ENCODE assay signal across 13 cellular contexts in genomic region chr1:236206548-236206947, GRCh38.
A peak's percentile ranks its signal among the peaks of the same experiment; 100 is the strongest.
DNase-seq lines count a peak whose midpoint lies in the region; ATAC-seq, FAIRE-seq and TF ChIP-seq lines count a peak whose summit lies in the region.
"Had no signal": no experiment of that assay in that cellular context is flagged by ENCODE, and none has a peak within 500 bp of the region (broad histone marks: within the 10 kb centered on the region; RNA-seq: fewer than 3 reads in every experiment).

No MANE protein-coding gene starts in this region.

- SMC1A ChIA-PET in GM12878 (lab: Charles Lee; ENCODE audit: uncharacterized antibody, unreplicated experiment) = interaction anchor here (0.9 to 1.5 kb wide), 2 partner anchors 12 to 46 kb away, joined by 4 to 5 read pairs; no protein-coding TSS in a partner anchor

- no peak overlapping the region for H3K27ac ChIP-seq in GM12878 (ENCODE audit: control insufficient read depth, insufficient read depth)
- H3K27ac ChIP-seq: thyroid gland had no signal

- peaks cover 4% of the 10 kb centered on the region in 2 donors for H3K4me1 Mint-ChIP-seq in natural killer cell
- H3K4me1 Mint-ChIP-seq: activated CD4-positive, alpha-beta T cell treated with anti-CD3 and anti-CD28 coated beads, Interleukin-2, amount 10 ng/mL, durations not matched to agents 24 days and 14 days had no signal

- H3K4me1 ChIP-seq in GM12878 (ENCODE audit: control insufficient read depth, insufficient read depth, low read length) = no peaks in the 10 kb centered on the region
- H3K4me1 ChIP-seq: body of pancreas, thyroid gland had no signal

- no peak for TF ChIP-seq RAD21 in GM12878 (IDR thresholded peaks at IDR 0.05; ENCODE audit: insufficient read depth, low read depth, low read length)

- no TSS peak for BruUV-seq in GM12878 (replicated peaks; lab: Mats Ljungman, UMichigan)

- no peak for FAIRE-seq in GM12878 (lab: Jason Lieb, UNC)

- DNase-seq in Kasumi-1 (lab: John Stamatoyannopoulos, UW) (peak; percentile 43 to 53), GM12878 (ENCODE audit: low read depth, low spot score) (no peak), left kidney (ENCODE audit: low read depth, low spot score) (peak; percentile 70), sciatic nerve (ENCODE audit: low spot score) (no peak), occipital lobe (lab: John Stamatoyannopoulos, UW) (no peak), HK-2 (ENCODE audit: unreplicated experiment) (no peak), natural killer cell (no peak), RKO (ENCODE audit: low spot score) (no peak)
- DNase-seq: activated CD4-positive, alpha-beta T cell treated with anti-CD3 and anti-CD28 coated beads, Interleukin-2, amount 10 ng/mL, durations not matched to agents 24 days and 14 days; CD8-positive, alpha-beta T cell; NCI-H2029 had no signal

- no peaks in the 10 kb centered on the region for H3K27me3 Mint-ChIP-seq in natural killer cell (ENCODE audit: low read depth in 2 of 2)
- H3K27me3 Mint-ChIP-seq: activated CD4-positive, alpha-beta T cell treated with anti-CD3 and anti-CD28 coated beads, Interleukin-2, amount 10 ng/mL, durations not matched to agents 24 days and 14 days had no signal

- intact Hi-C loops in GM12878 (cut with micrococcal nuclease; ENCODE audit: unreplicated experiment) = loop anchor here (10.0 kb wide), 1 partner anchor 102 kb away; no protein-coding TSS in a partner anchor
- intact Hi-C loops in sciatic nerve (cut with DNase I) = no loop called here
- intact Hi-C loops in natural killer cell (cut with micrococcal nuclease) = no loop called here

- TF ChIP-seq POLR2A in GM12878 (IDR thresholded peaks at IDR 0.05; ENCODE audit: low read depth, low read length) = peak; percentile 59

- H3K36me3 Mint-ChIP-seq in natural killer cell = peaks cover 26% of the 10 kb centered on the region

- peaks cover 3 to 7% of the 10 kb centered on the region in 2 donors for H3K9me3 Mint-ChIP-seq in natural killer cell

- H3K36me3 ChIP-seq in GM12878 (ENCODE audit: control insufficient read depth in 2 of 2, insufficient read depth in 2 of 2, low read length in 1 of 2) = peaks cover 8 to 15% of the 10 kb centered on the region in 2 experiments; a peak in 3 of 4 replicates
- H3K36me3 ChIP-seq: thyroid gland had no signal

- H3K4me2 ChIP-seq in GM12878 (ENCODE audit: control insufficient read depth, insufficient read depth) = no peak overlapping the region

- no peak; the same call in 2 of the 3 replicates for ATAC-seq in GM12878
- peak; percentile 84 for ATAC-seq in sciatic nerve
- ATAC-seq in natural killer cell = no peak
- ATAC-seq: body of pancreas; CD8-positive, alpha-beta T cell had no signal

- no peaks in the 10 kb centered on the region for H3K79me2 ChIP-seq in GM12878 (ENCODE audit: control insufficient read depth, insufficient read depth, low read length)

- no peak overlapping the region for H3K9ac ChIP-seq in GM12878 (ENCODE audit: control insufficient read depth, insufficient read depth, low read length)

- RAD21 ChIA-PET in GM12878 (lab: Charles Lee; ENCODE audit: unreplicated experiment) = no interaction called here

- in situ Hi-C loops in GM12878 (cut with MboI) = no loop called here

- H3K27ac Mint-ChIP-seq in natural killer cell = no peak overlapping the region
- H3K27ac Mint-ChIP-seq: activated CD4-positive, alpha-beta T cell treated with anti-CD3 and anti-CD28 coated beads, Interleukin-2, amount 10 ng/mL, durations not matched to agents 24 days and 14 days; CD8-positive, alpha-beta T cell had no signal

- H4K20me1 ChIP-seq in GM12878 (ENCODE audit: control insufficient read depth, insufficient read depth) = no peaks in the 10 kb centered on the region

- TF ChIP-seq EP300 in GM12878 (IDR thresholded peaks at IDR 0.05; ENCODE audit: borderline replicate concordance in 1 of 2, control insufficient read depth in 1 of 2, low read depth in 2 of 2, low read length in 2 of 2) = no peak

- TF ChIP-seq CTCF in GM12878 (IDR thresholded peaks at IDR 0.05 in 2 of 3, conservative IDR thresholded peaks at IDR 0.05 in 1 of 3; ENCODE audit: control insufficient read depth in 2 of 3, extremely low read depth in 1 of 3, insufficient read depth in 1 of 3, low read depth in 3 of 3, low read length in 3 of 3) = no peak
- TF ChIP-seq CTCF in natural killer cell (IDR thresholded peaks at IDR 0.05) = no peak

- POLR2A ChIA-PET in GM12878 (lab: Charles Lee) = no interaction called here

- no peak overlapping the region for H3K4me3 ChIP-seq in GM12878
- H3K4me3 ChIP-seq: body of pancreas, thyroid gland had no signal

- no peak overlapping the region for H3K4me3 Mint-ChIP-seq in natural killer cell
- H3K4me3 Mint-ChIP-seq: activated CD4-positive, alpha-beta T cell treated with anti-CD3 and anti-CD28 coated beads, Interleukin-2, amount 10 ng/mL, durations not matched to agents 24 days and 14 days; CD8-positive, alpha-beta T cell had no signal

- 98% methylated on average over 4 of the region's 4 CpGs for WGBS in GM12878 (ENCODE audit: insufficient coverage, insufficient replicate concordance, low lambda C conversion rate, missing lambda C conversion rate)

- H3K9me3 ChIP-seq in GM12878 (replicated peaks; ENCODE audit: control insufficient read depth, insufficient read depth, low read length) = peaks cover 6% of the 10 kb centered on the region
- H3K9me3 ChIP-seq: thyroid gland had no signal

- CTCF ChIA-PET in GM12878 (lab: Yijun Ruan, JAX) = interaction anchor here (0.6 to 1.4 kb wide), 2 partner anchors 12 to 22 kb away, joined by 3 to 4 read pairs; no protein-coding TSS in a partner anchor

- no peaks in the 10 kb centered on the region for H3K27me3 ChIP-seq in GM12878 (replicated peaks in 1 of 2; ENCODE audit: control insufficient read depth in 2 of 2, insufficient read depth in 2 of 2, low read length in 1 of 2)
- H3K27me3 ChIP-seq: body of pancreas, thyroid gland had no signal

- H2AFZ ChIP-seq in GM12878 (ENCODE audit: control insufficient read depth, low read depth, low read length) = no peak overlapping the region

TF ChIP-seq in GM12878, 131 proteins besides CTCF, POLR2A, EP300 and RAD21 (continues in another document):
- TF ChIP-seq SMARCA5 (IDR thresholded peaks at IDR 0.05) = no peak
- no peak for TF ChIP-seq SIN3A (IDR thresholded peaks at IDR 0.05; ENCODE audit: low read depth, low read length)
- TF ChIP-seq PAX5 (IDR thresholded peaks at IDR 0.05; ENCODE audit: borderline replicate concordance, low read depth, low read length) = no peak
- TF ChIP-seq JUND (IDR thresholded peaks at IDR 0.05; ENCODE audit: low read depth, low read length) = no peak
- TF ChIP-seq RFX5 (IDR thresholded peaks at IDR 0.05; ENCODE audit: low read depth, low read length) = no peak
- no peak for TF ChIP-seq BCL3 (IDR thresholded peaks at IDR 0.05; ENCODE audit: borderline replicate concordance, insufficient read depth, low read depth, low read length, poor library complexity, severe bottlenecking)
- TF ChIP-seq EZH2 (IDR thresholded peaks at IDR 0.05; ENCODE audit: borderline replicate concordance, control insufficient read depth, low read depth, low read length) = no peak
- TF ChIP-seq BCLAF1 (IDR thresholded peaks at IDR 0.05) = no peak
- no peak for TF ChIP-seq RUNX3 (IDR thresholded peaks at IDR 0.05; ENCODE audit: low read length)
- no peak for TF ChIP-seq ZBED1 (IDR thresholded peaks at IDR 0.05; ENCODE audit: borderline replicate concordance)
- TF ChIP-seq NFYA (IDR thresholded peaks at IDR 0.05; ENCODE audit: borderline replicate concordance, low read depth, low read length) = no peak

Comparison
In these comparisons a context has a peak if more than half of its experiments do, and no peak if none do; other contexts are left out.
1. DNase-seq: peak in Kasumi-1 (2 of 2) and left kidney (single experiment); none in GM12878 (single experiment), sciatic nerve (single experiment), occipital lobe (single experiment), HK-2 (single experiment), natural killer cell (single experiment) and RKO (single experiment).